ENCODE assay signal across 9 cellular contexts in the genomic region with DNA sequence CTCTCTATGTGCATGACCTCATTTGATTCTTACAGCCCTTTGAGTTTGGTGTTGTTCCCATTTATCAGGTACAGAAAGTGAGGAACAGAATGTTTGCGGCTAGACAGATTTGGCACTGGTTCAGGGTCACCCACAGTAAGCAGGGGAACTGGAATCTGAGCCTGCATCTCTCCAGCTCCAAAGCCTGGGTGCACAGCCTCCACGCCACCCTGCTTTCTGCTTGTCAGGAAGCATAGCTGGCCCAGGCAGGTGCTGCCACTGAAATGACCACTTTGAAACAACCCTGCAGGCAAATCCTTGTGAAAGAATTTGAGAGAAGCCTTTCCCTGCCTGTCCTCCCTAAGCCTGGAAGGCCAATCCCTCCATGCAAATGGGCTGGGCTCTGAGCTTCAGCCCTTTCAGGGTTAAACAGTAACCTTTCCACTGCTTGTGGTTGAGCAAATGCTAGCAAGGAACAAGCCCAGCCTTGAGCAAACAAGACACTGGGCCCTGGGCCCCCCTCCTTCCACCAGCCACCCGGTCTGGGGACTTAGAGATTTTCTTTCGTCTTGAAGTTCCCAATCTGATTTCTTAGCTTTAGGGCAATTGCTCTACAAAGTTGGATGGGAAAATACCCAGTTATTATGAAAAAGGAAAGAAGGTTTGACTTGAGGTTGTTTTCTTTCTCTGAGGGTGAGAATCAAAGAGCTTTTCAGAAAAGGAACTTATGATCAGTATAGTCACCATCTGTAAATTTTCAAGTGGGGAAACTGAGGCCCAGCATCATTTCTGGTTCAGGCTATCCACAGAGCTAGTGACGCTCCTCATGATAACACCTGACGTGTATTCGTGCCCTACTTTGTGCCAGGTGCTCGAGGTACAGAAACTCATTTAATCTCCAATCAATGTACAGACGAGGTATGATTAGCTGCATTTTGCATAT. TPM values are rescaled to one million over a fixed set of nuclear protein-coding genes. Genes with fewer than 3 reads are reported as not detected.
A peak's percentile ranks its signal among the peaks of the same experiment; 100 is the strongest.
DNase-seq lines count a peak whose midpoint lies in the region; ATAC-seq and TF ChIP-seq lines count a peak whose summit lies in the region.
"Had no signal": no experiment of that assay in that cellular context is flagged by ENCODE, and none has a peak within 500 bp of the region (broad histone marks: within the 10 kb centered on the region; RNA-seq: fewer than 3 reads in every experiment).

No MANE protein-coding gene starts in this region.

- H4K20me1 ChIP-seq in MM.1S (ENCODE audit: insufficient read depth, low read length): no peaks in the 10 kb centered on the region

- POLR2A ChIA-PET in GM10248 (lab: Yijun Ruan, JAX): interaction anchor here (0.8 kb wide), 1 partner anchor 10 kb away, joined by 3 read pairs; no protein-coding TSS in a partner anchor

- no peaks in the 10 kb centered on the region for H3K9me3 ChIP-seq in lower lobe of right lung
- no peaks in the 10 kb centered on the region for H3K9me3 ChIP-seq in MM.1S (replicated peaks; ENCODE audit: insufficient read depth, low read length)

- H3K36me3 ChIP-seq in lower lobe of right lung: no peaks in the 10 kb centered on the region
- H3K36me3 ChIP-seq in MM.1S (replicated peaks; ENCODE audit: insufficient read depth, low read length): no peaks in the 10 kb centered on the region

- H3F3A ChIP-seq in MM.1S (ENCODE audit: insufficient read depth, low read length): no peaks in the 10 kb centered on the region

- intact Hi-C loops in lower lobe of right lung (cut with DNase I): no loop called here

- CTCF ChIA-PET in GM10248 (lab: Yijun Ruan, JAX): interaction anchor here (0.9 to 2.2 kb wide), 5 partner anchors 10 to 33 kb away, joined by 3 to 10 read pairs (median 4); no protein-coding TSS in a partner anchor

- peak overlapping the region; percentile 69 for H3K27ac ChIP-seq in lower lobe of right lung
- H3K27ac ChIP-seq in MM.1S (ENCODE audit: low read length): no peak overlapping the region

- TF ChIP-seq CTCF in GM10248 (IDR thresholded peaks at IDR 0.05; ENCODE audit: control extremely low read depth, extremely low read depth, low read depth, missing control alignments) (no peak), lower lobe of right lung (IDR thresholded peaks at IDR 0.05) (no peak), GM13977 (IDR thresholded peaks at IDR 0.05; ENCODE audit: extremely low read depth, insufficient read depth, missing control alignments) (no peak), MM.1S (IDR thresholded peaks at IDR 0.05; ENCODE audit: low read length) (no peak)

- no peak overlapping the region for H2AFZ ChIP-seq in MM.1S (ENCODE audit: low read length)

- DNase-seq in GM10248 (ENCODE audit: extremely low spot score): peak; percentile 35
- peak; percentile 86 for DNase-seq in SW480 (ENCODE audit: low spot score)
- peak; percentile 87 for DNase-seq in lower lobe of right lung
- no peak for DNase-seq in NCI-H1436 treated with DMSO at 0.1 percent for 48 hours (lab: John Stamatoyannopoulos, UW)
- no peak for DNase-seq in GM13977 (ENCODE audit: low spot score)
- no peak for DNase-seq in MM.1S
- DNase-seq in Ammon's horn (ENCODE audit: low spot score): no peak
- DNase-seq: T-helper 9 cell had no signal

- H3K4me3 ChIP-seq in lower lobe of right lung: no peak overlapping the region
- no peak overlapping the region for H3K4me3 ChIP-seq in MM.1S (ENCODE audit: low read length)

- no peaks in the 10 kb centered on the region for H3K9me2 ChIP-seq in MM.1S (replicated peaks; ENCODE audit: insufficient read depth, low read length)

- ATAC-seq in HG02852 (IDR thresholded peaks at IDR 0.05; ENCODE audit: unreplicated experiment) (peak; percentile 64), lower lobe of right lung (peak; percentile 95 to 96)

- H3K4me1 ChIP-seq in lower lobe of right lung (peaks cover 20% of the 10 kb centered on the region), MM.1S (ENCODE audit: low read length) (no peaks in the 10 kb centered on the region)

- in situ Hi-C loops in GM13977 (cut with MboI; ENCODE audit: low pct_unique_long_range_greater_than_20kb, low sequenced_read_pairs, unreplicated experiment): no loop called here

- H3K27me3 ChIP-seq in lower lobe of right lung (ENCODE audit: low read depth) (no peaks in the 10 kb centered on the region), MM.1S (replicated peaks; ENCODE audit: insufficient read depth, low read length) (no peaks in the 10 kb centered on the region)

- H3K9ac ChIP-seq in MM.1S (ENCODE audit: low read length): no peak overlapping the region

- H3K79me2 ChIP-seq in MM.1S (ENCODE audit: low read length): no peaks in the 10 kb centered on the region

- no peak overlapping the region for H3K4me2 ChIP-seq in MM.1S (ENCODE audit: low read depth, low read length)

RNA-seq across cellular contexts. Expression of gene EHF, which starts 19.4 kb away (rescaled TPM):
- total RNA-seq in lower lobe of right lung: 60.5 TPM

Comparison
In these comparisons a context has a peak if more than half of its experiments do, and no peak if none do; other contexts are left out.
1. DNase-seq: peak in GM10248 (single experiment), SW480 (single experiment) and lower lobe of right lung (single experiment); none in NCI-H1436 treated with DMSO at 0.1 percent for 48 hours (single experiment), GM13977 (single experiment), MM.1S (single experiment) and Ammon's horn (single experiment).